Comparison of ENCODE assay signal across 17 cellular contexts in genomic region chr5:175124251-175124813, GRCh38.
A peak's percentile ranks its signal among the peaks of the same experiment; 100 is the strongest.
DNase-seq lines count a peak whose midpoint lies in the region; ATAC-seq, FAIRE-seq and TF ChIP-seq lines count a peak whose summit lies in the region.
"Had no signal": no experiment of that assay in that cellular context is flagged by ENCODE, and none has a peak within 500 bp of the region (broad histone marks: within the 10 kb centered on the region; RNA-seq: fewer than 3 reads in every experiment).

No MANE protein-coding gene starts in this region.

- TF ChIP-seq RAD21 in HCT116 (IDR thresholded peaks at IDR 0.05; ENCODE audit: low read depth) (no peak), neural cell (conservative IDR thresholded peaks at IDR 0.05) (no peak)

- TF ChIP-seq POLR2A in HCT116 (IDR thresholded peaks at IDR 0.05; ENCODE audit: borderline replicate concordance, extremely low read depth, insufficient read depth, insufficient read length) = no peak

- peaks cover 15% of the 10 kb centered on the region; the same call in 2 of the 3 replicates for H3K9me3 Mint-ChIP-seq in GM23338

- H3K4me1 ChIP-seq in HCT116 (ENCODE audit: control insufficient read depth in 1 of 2, insufficient read depth in 2 of 2, low read length in 2 of 2) (peaks cover 47 to 60% of the 10 kb centered on the region in 2 experiments), GM23338 (ENCODE audit: insufficient read depth) (peaks cover 5% of the 10 kb centered on the region)

- peaks cover 4% of the 10 kb centered on the region for H3K27me3 Mint-ChIP-seq in GM23338 (ENCODE audit: insufficient read depth, low read depth, poor library complexity)
- H3K27me3 Mint-ChIP-seq: CD4-positive, alpha-beta memory T cell had no signal

- FAIRE-seq in D721Med (lab: Jason Lieb, UNC) = no peak
- FAIRE-seq: GM12891, GM18507 had no signal

- H3K4me3 ChIP-seq in HCT116 (replicated peaks in 1 of 2; ENCODE audit: low read depth in 1 of 2, low read length in 2 of 2) (peak overlapping the region in 1 of 2 experiments; percentile 20; a peak in 2 of 4 replicates), MG63 (no peak overlapping the region), neural cell (ENCODE audit: low read length) (no peak overlapping the region), GM23338 (no peak overlapping the region)
- H3K4me3 ChIP-seq: GM23248 had no signal

- intact Hi-C loops in HCT116 (cut with micrococcal nuclease) = no loop called here

- H3K4me2 ChIP-seq in HCT116 (ENCODE audit: low read length) = peak overlapping the region; percentile 70
- H3K4me2 ChIP-seq in neural cell (ENCODE audit: low read length) = peak overlapping the region; percentile 22
- H3K4me2 ChIP-seq in GM23338 = no peak overlapping the region

- H3K4me1 Mint-ChIP-seq in GM23338 = peaks cover 11% of the 10 kb centered on the region
- H3K4me1 Mint-ChIP-seq: CD4-positive, alpha-beta memory T cell had no signal

- no TSS peak for BruUV-seq in HCT116 (replicated peaks; lab: Mats Ljungman, UMichigan)

- H3K9ac ChIP-seq in HCT116 (ENCODE audit: low read length) (peak overlapping the region; percentile 41), neural cell (ENCODE audit: low read length) (peak overlapping the region; percentile 17)
- H3K9ac ChIP-seq: GM23248 had no signal

- H3K4me3 Mint-ChIP-seq in GM23338 = no peak overlapping the region
- H3K4me3 Mint-ChIP-seq: CD4-positive, alpha-beta memory T cell; H9; HFFc6 had no signal

- H3K9me3 ChIP-seq in HCT116 (ENCODE audit: control insufficient read depth in 1 of 2, insufficient read depth in 1 of 2, low read depth in 1 of 2, low read length in 2 of 2) = no peaks in the 10 kb centered on the region
- H3K9me3 ChIP-seq in MG63 = no peaks in the 10 kb centered on the region; the same call in 1 of the 2 replicates
- H3K9me3 ChIP-seq in neural cell (ENCODE audit: low read length) = no peaks in the 10 kb centered on the region

- RAD21 ChIA-PET in HCT116 (lab: Charles Lee; ENCODE audit: low non-redundant PET in 1 of 2, low total read pairs in 2 of 2, uncharacterized antibody in 2 of 2, unreplicated experiment in 2 of 2) = no interaction called here

- H3K27me3 ChIP-seq in HCT116 (ENCODE audit: insufficient read depth, low read length) (no peaks in the 10 kb centered on the region), MG63 (no peaks in the 10 kb centered on the region; the same call in 1 of the 2 replicates), neural cell (ENCODE audit: insufficient read depth, low read depth, low read length) (no peaks in the 10 kb centered on the region), GM23338 (ENCODE audit: insufficient read depth) (no peaks in the 10 kb centered on the region)

- POLR2A ChIA-PET in HCT116 (lab: Charles Lee) = no interaction called here

- TF ChIP-seq EP300 in neural cell (conservative IDR thresholded peaks at IDR 0.05; ENCODE audit: poor library complexity, severe bottlenecking) = no peak

- peak overlapping the region; percentile 92 for H2AFZ ChIP-seq in HCT116 (ENCODE audit: low read depth, low read length, poor library complexity, severe bottlenecking)
- no peak overlapping the region for H2AFZ ChIP-seq in neural cell (ENCODE audit: low read depth, low read length)
- no peak overlapping the region for H2AFZ ChIP-seq in GM23338
- H2AFZ ChIP-seq: GM23248 had no signal

- H3K79me2 ChIP-seq in HCT116 (ENCODE audit: insufficient read depth, low read length) = no peaks in the 10 kb centered on the region
- no peaks in the 10 kb centered on the region for H3K79me2 ChIP-seq in neural cell (replicated peaks; ENCODE audit: insufficient read depth, low read length)
- no peaks in the 10 kb centered on the region for H3K79me2 ChIP-seq in GM23338 (replicated peaks; ENCODE audit: insufficient read depth)

- H3K27ac Mint-ChIP-seq in GM23338 = no peak overlapping the region
- H3K27ac Mint-ChIP-seq: H9, HFFc6 had no signal

- peak; percentile 80 for DNase-seq in HCT116 (ENCODE audit: low read depth, low spot score)
- DNase-seq in MG63 = peak; percentile 10
- DNase-seq in D721Med (ENCODE audit: insufficient read length, low spot score) = no peak
- DNase-seq in activated CD8-positive, alpha-beta memory T cell treated with anti-CD3 and anti-CD28 coated beads, Interleukin-2, amount 50 U/mL, for 4 hours = no peak
- no peak for DNase-seq in GM23338 (ENCODE audit: low spot score)
- DNase-seq: C1 segment of cervical spinal cord; Calu3; CD4-positive, alpha-beta memory T cell; COR-L47; DMS79; GF-D8; GM23248; H9; HFFc6 had no signal

- no peaks in the 10 kb centered on the region for H3K36me3 ChIP-seq in HCT116 (ENCODE audit: control insufficient read depth in 1 of 2, insufficient read depth in 2 of 2, low read length in 2 of 2)
- H3K36me3 ChIP-seq in MG63 = no peaks in the 10 kb centered on the region
- no peaks in the 10 kb centered on the region for H3K36me3 ChIP-seq in neural cell (ENCODE audit: insufficient read depth, low read length)
- no peaks in the 10 kb centered on the region; the same call in 1 of the 2 replicates for H3K36me3 ChIP-seq in GM23338 (ENCODE audit: insufficient read depth)

- H3K36me3 Mint-ChIP-seq in GM23338 (ENCODE audit: low read depth) = peaks cover 3% of the 10 kb centered on the region
- H3K36me3 Mint-ChIP-seq: CD4-positive, alpha-beta memory T cell had no signal

- H3K9me2 ChIP-seq in HCT116 (ENCODE audit: insufficient read depth) (no peaks in the 10 kb centered on the region), neural cell (ENCODE audit: insufficient read depth, low read length) (no peaks in the 10 kb centered on the region), GM23338 (ENCODE audit: insufficient read depth) (no peaks in the 10 kb centered on the region)

- H3K27ac ChIP-seq in HCT116 (ENCODE audit: low read depth, low read length) = peak overlapping the region; percentile 99
- H3K27ac ChIP-seq in neural cell (ENCODE audit: low read length) = peak overlapping the region; percentile 80
- H3K27ac ChIP-seq in GM23338 (ENCODE audit: low read depth) = no peak overlapping the region
- H3K27ac ChIP-seq: GM23248 had no signal

- peak; percentile 66 for ATAC-seq in HCT116
- no peak for ATAC-seq in GM23338

- CTCF ChIA-PET in HCT116 (lab: Charles Lee) = no interaction called here

- H3F3A ChIP-seq in neural cell (ENCODE audit: insufficient read depth, low read length, poor library complexity, severe bottlenecking) (no peaks in the 10 kb centered on the region), GM23338 (replicated peaks; ENCODE audit: low read depth) (no peaks in the 10 kb centered on the region)

- H4K20me1 ChIP-seq in HCT116 (ENCODE audit: insufficient read depth) (no peaks in the 10 kb centered on the region), neural cell (ENCODE audit: insufficient read depth) (no peaks in the 10 kb centered on the region), GM23338 (replicated peaks; ENCODE audit: insufficient read depth) (no peaks in the 10 kb centered on the region)

- no peak for TF ChIP-seq CTCF in HCT116 (IDR thresholded peaks at IDR 0.05 in 2 of 3, conservative IDR thresholded peaks at IDR 0.05 in 1 of 3; ENCODE audit: borderline replicate concordance in 1 of 3, insufficient read depth in 1 of 3, low read depth in 2 of 3, low read length in 2 of 3)
- no peak for TF ChIP-seq CTCF in neural cell (IDR thresholded peaks at IDR 0.05; ENCODE audit: poor library complexity, severe bottlenecking)
- no peak for TF ChIP-seq CTCF in D721Med (IDR thresholded peaks at IDR 0.05; ENCODE audit: insufficient read depth, missing control alignments)
- TF ChIP-seq CTCF in GM23338 (conservative IDR thresholded peaks at IDR 0.05; ENCODE audit: low read depth in 2 of 2) = no peak

TF ChIP-seq in HCT116, 20 proteins besides CTCF, POLR2A, EP300 and RAD21 (continues in another document):
- 0 out of 2 replicates have a peak, but pooled peaks have one; percentile 4 for TF ChIP-seq CEBPB (IDR thresholded peaks at IDR 0.05; ENCODE audit: low read depth)

TF ChIP-seq in neural cell, 6 proteins besides CTCF, POLR2A, EP300 and RAD21:
- TF ChIP-seq TAF1 (IDR thresholded peaks at IDR 0.05; ENCODE audit: low read depth) (no peak), SMC3 (conservative IDR thresholded peaks at IDR 0.05; ENCODE audit: poor library complexity) (no peak), EZH2 (IDR thresholded peaks at IDR 0.05; ENCODE audit: borderline replicate concordance, insufficient read depth, low read length, poor library complexity, severe bottlenecking) (no peak)

TF ChIP-seq in GM23338, 12 proteins besides CTCF, POLR2A, EP300 and RAD21 (continues in another document):
- TF ChIP-seq ZNF114 (CRISPR knock-in tag; IDR thresholded peaks at IDR 0.05) (no peak), POLR2AphosphoS5 (IDR thresholded peaks at IDR 0.05; ENCODE audit: low read depth) (no peak), ZNF331 (CRISPR knock-in tag; IDR thresholded peaks at IDR 0.05; ENCODE audit: low read depth) (no peak), JUNB (IDR thresholded peaks at IDR 0.05; ENCODE audit: unreplicated experiment) (no peak), EZH2 (IDR thresholded peaks at IDR 0.05; ENCODE audit: low read depth, unreplicated experiment) (no peak), NANOG (IDR thresholded peaks at IDR 0.05; ENCODE audit: borderline replicate concordance) (no peak), STAT1 (IDR thresholded peaks at IDR 0.05; ENCODE audit: unreplicated experiment) (no peak), EZH2phosphoT487 (IDR thresholded peaks at IDR 0.05; ENCODE audit: unreplicated experiment) (no peak), REST (IDR thresholded peaks at IDR 0.05; ENCODE audit: unreplicated experiment) (no peak)

Comparison
In these comparisons a context has a peak if more than half of its experiments do, and no peak if none do; other contexts are left out.
1. DNase-seq: peak in HCT116 (single experiment) and MG63 (single experiment); none in D721Med (single experiment), activated CD8-positive, alpha-beta memory T cell treated with anti-CD3 and anti-CD28 coated beads, Interleukin-2, amount 50 U/mL, for 4 hours (single experiment) and GM23338 (single experiment).